ENCODE assay signal across 15 cellular contexts in the genomic region with DNA sequence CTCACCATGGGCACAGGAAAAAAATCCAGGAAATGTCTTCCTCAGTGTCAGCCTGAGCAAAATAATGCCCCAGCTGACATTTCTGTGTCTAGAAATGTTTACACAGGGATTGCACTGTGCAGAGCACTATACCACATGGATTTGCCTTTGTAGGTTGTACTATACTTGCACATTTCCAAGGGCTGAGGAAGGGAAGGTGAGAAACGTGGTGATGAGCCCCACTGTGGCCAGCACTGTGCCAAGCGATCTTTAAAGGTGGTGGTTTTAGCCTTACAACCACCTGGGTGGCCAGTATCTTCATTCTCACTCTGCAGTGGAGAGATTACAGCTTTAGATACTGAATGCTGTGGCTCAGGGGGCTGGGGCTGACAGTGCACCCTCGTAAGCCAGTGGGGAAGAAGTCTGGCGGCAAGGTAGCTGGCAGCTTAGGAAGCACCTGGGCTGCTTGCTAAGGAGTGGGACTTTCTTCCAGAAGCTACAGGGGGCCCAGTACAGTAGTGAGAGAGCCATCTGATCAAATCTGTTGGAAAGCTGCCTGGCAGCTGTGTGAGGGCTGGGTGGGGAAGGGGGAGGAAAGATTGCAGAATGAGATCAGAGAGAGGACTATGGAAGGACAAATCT. TPM values are rescaled to one million over a fixed set of nuclear protein-coding genes. Genes with fewer than 3 reads are reported as not detected.
DNase-seq lines count a peak whose midpoint lies in the region; ATAC-seq and TF ChIP-seq lines count a peak whose summit lies in the region.
"Had no signal": no experiment of that assay in that cellular context is flagged by ENCODE, and none has a peak within 500 bp of the region (broad histone marks: within the 10 kb centered on the region; RNA-seq: fewer than 3 reads in every experiment).

No MANE protein-coding gene starts in this region.

- H3K9me2 ChIP-seq in OCI-LY1 (ENCODE audit: low read depth, low read length), result no peaks in the 10 kb centered on the region

- WGBS in spleen, 5 donors, result 40 to 59% (median 53%) methylated on average over 4 of the region's 4 CpGs

- no peak for TF ChIP-seq POLR2A in spleen (IDR thresholded peaks at IDR 0.05)

- H3K4me3 ChIP-seq in OCI-LY1 (ENCODE audit: low read depth, low read length, poor library complexity, severe bottlenecking) (no peak overlapping the region), fibroblast of mammary gland (ENCODE audit: control insufficient read depth, low read depth, low read length) (no peak overlapping the region), spleen (no peak overlapping the region)
- H3K4me3 ChIP-seq: MG63, vagina had no signal

- no peak overlapping the region for H3K9ac ChIP-seq in OCI-LY1 (ENCODE audit: low read length)

- no peaks in the 10 kb centered on the region for H3K9me3 ChIP-seq in OCI-LY1 (ENCODE audit: low read length)
- H3K9me3 ChIP-seq in spleen, result no peaks in the 10 kb centered on the region
- H3K9me3 ChIP-seq: MG63, vagina had no signal

- DNase-seq in NCI-H345 (lab: John Stamatoyannopoulos, UW) (peak; percentile 19), NCI-H345 treated with DMSO at 0.1 percent for 48 hours (lab: John Stamatoyannopoulos, UW; ENCODE audit: unreplicated experiment) (no peak), fibroblast of mammary gland (ENCODE audit: low read depth) (peak; percentile 22), spleen (peak; percentile 42), NK-92 (lab: John Stamatoyannopoulos, UW; ENCODE audit: unreplicated experiment) (no peak)
- DNase-seq: ACHN; activated B cell treated with CpG ODN at 0.5 μM for 24 hours; effector CD8-positive, alpha-beta T cell; left ventricle myocardium superior; MG63; NK-92 treated with Interleukin-12 subunit alpha and Interleukin-12 subunit beta, amount 100 ng/mL, for 24 hours had no signal

- H3K4me1 ChIP-seq in OCI-LY1 (ENCODE audit: insufficient read depth, low read length, severe bottlenecking) (peaks cover 52% of the 10 kb centered on the region), spleen (peaks cover 0 to 37% (median 12%) of the 10 kb centered on the region in 6 donors)
- H3K4me1 ChIP-seq: vagina had no signal

- H3K27me3 ChIP-seq in OCI-LY1 (ENCODE audit: insufficient read depth, low read length) (no peaks in the 10 kb centered on the region), spleen (replicated peaks in 1 of 7) (no peaks in the 10 kb centered on the region)
- H3K27me3 ChIP-seq: MG63, vagina had no signal

- H4K20me1 ChIP-seq in OCI-LY1 (ENCODE audit: insufficient read depth, low read length), result no peaks in the 10 kb centered on the region

- H3K79me2 ChIP-seq in OCI-LY1 (ENCODE audit: insufficient read depth, low read length), result no peaks in the 10 kb centered on the region

- no peak overlapping the region for H3K4me2 ChIP-seq in OCI-LY1 (ENCODE audit: low read length)

- no peak overlapping the region for H2AFZ ChIP-seq in OCI-LY1 (ENCODE audit: low read length)

- no peaks in the 10 kb centered on the region for H3K36me3 ChIP-seq in OCI-LY1 (ENCODE audit: insufficient read depth, low read length)
- no peaks in the 10 kb centered on the region for H3K36me3 ChIP-seq in spleen
- H3K36me3 ChIP-seq: MG63, vagina had no signal

- peak overlapping the region; percentile 47 for H3K27ac ChIP-seq in OCI-LY1 (ENCODE audit: low read depth, low read length, poor library complexity, severe bottlenecking)
- no peak overlapping the region for H3K27ac ChIP-seq in spleen
- H3K27ac ChIP-seq: vagina had no signal

- TF ChIP-seq CTCF in OCI-LY1 (IDR thresholded peaks at IDR 0.05; ENCODE audit: low read length) (no peak), fibroblast of mammary gland (conservative IDR thresholded peaks at IDR 0.05; ENCODE audit: control insufficient read depth, insufficient read depth, low read depth, low read length) (no peak), spleen (IDR thresholded peaks at IDR 0.05 in 8 of 11, conservative IDR thresholded peaks at IDR 0.05 in 3 of 11) (no peak)

- intact Hi-C loops in spleen (cut with DNase I; ENCODE audit: low total_unique reads), result no loop called here

- ATAC-seq in HG02970 (IDR thresholded peaks at IDR 0.05; ENCODE audit: low FRiP score, unreplicated experiment) (no peak), HG03280 (IDR thresholded peaks at IDR 0.05; ENCODE audit: unreplicated experiment) (no peak)
- ATAC-seq: left ventricle myocardium superior had no signal

- no peaks in the 10 kb centered on the region for H3F3A ChIP-seq in OCI-LY1 (ENCODE audit: insufficient read depth, low read length)

RNA-seq across cellular contexts. Expression of gene EPCAM, which starts 47.6 kb away (rescaled TPM):
- total RNA-seq in spleen, result 1 to 10 TPM in 4 of 7 donors, under 1 TPM in 2, not detected in 1; 0.72 to 2.7 (median 1.5) TPM
- under 1 TPM; 0.59 to 0.96 (median 0.67) TPM for polyA plus RNA-seq in spleen
- total RNA-seq: activated B cell treated with CpG ODN at 0.5 μM for 24 hours, left ventricle myocardium superior had no signal

Comparison
In these comparisons a context has a peak if more than half of its experiments do, and no peak if none do; other contexts are left out.
1. DNase-seq: peak in NCI-H345 (single experiment), fibroblast of mammary gland (single experiment) and spleen (single experiment); none in NCI-H345 treated with DMSO at 0.1 percent for 48 hours (single experiment) and NK-92 (single experiment).